In the genomic region with DNA sequence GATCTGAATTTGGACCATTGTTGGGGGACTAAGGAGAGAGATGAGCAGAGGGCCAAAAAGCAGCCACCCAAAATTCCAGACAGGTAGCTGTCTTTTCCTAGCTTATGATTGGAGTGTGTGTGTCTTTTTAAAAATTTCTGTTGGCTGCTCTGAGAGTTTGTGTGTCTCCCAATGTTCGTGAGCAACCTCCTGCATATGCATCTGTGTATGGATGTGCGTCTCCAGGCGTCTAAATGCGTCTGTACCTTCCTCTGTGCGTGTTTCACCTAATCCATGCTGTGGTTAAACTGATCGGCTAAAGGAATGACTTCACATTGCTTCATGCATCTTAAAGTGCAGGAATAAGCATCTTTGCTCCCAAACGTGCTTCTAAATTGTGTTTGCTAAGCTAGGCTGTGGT, we compare ENCODE assay signal across 21 cellular contexts.
DNase-seq lines count a peak whose midpoint lies in the region; ATAC-seq and TF ChIP-seq lines count a peak whose summit lies in the region.
"Had no signal": no experiment of that assay in that cellular context is flagged by ENCODE, and none has a peak within 500 bp of the region (broad histone marks: within the 10 kb centered on the region; RNA-seq: fewer than 3 reads in every experiment).

No MANE protein-coding gene starts in this region.

- TF ChIP-seq POLR2A in gastrocnemius medialis (IDR thresholded peaks at IDR 0.05) = no peak

- H3K4me2 ChIP-seq in osteoblast (ENCODE audit: insufficient read depth, low read length) = no peak overlapping the region
- H3K4me2 ChIP-seq: A549, smooth muscle cell had no signal

- H3K4me1 Mint-ChIP-seq in activated CD4-positive, alpha-beta T cell treated with anti-CD3 and anti-CD28 coated beads, Interleukin-2, amount 10 ng/mL, durations not matched to agents 24 days and 14 days = peaks cover 56% of the 10 kb centered on the region
- H3K4me1 Mint-ChIP-seq in CD8-positive, alpha-beta memory T cell = peaks cover 77 to 94% (median 93%) of the 10 kb centered on the region in 3 donors
- H3K4me1 Mint-ChIP-seq in activated naive CD8-positive, alpha-beta T cell treated with anti-CD3 and anti-CD28 coated beads, Interleukin-2, amount 50 U/mL, for 24 hours = peaks cover 81% of the 10 kb centered on the region

- no peak for ATAC-seq in activated naive CD8-positive, alpha-beta T cell treated with anti-CD3 and anti-CD28 coated beads, Interleukin-2, amount 50 U/mL, for 24 hours
- ATAC-seq in gastrocnemius medialis (no peak), GM18867 (IDR thresholded peaks at IDR 0.05; ENCODE audit: unreplicated experiment) (no peak)
- ATAC-seq: A549, foreskin keratinocyte had no signal

- H4K20me1 ChIP-seq in osteoblast (ENCODE audit: insufficient read depth, low read length) = no peaks in the 10 kb centered on the region

- peaks cover 4% of the 10 kb centered on the region for H3K36me3 Mint-ChIP-seq in activated CD4-positive, alpha-beta T cell treated with anti-CD3 and anti-CD28 coated beads, Interleukin-2, amount 10 ng/mL, durations not matched to agents 24 days and 14 days (ENCODE audit: low read depth)
- H3K36me3 Mint-ChIP-seq in CD8-positive, alpha-beta memory T cell = peaks cover 0 to 4% (median under 1%) of the 10 kb centered on the region in 3 donors
- H3K36me3 Mint-ChIP-seq in activated naive CD8-positive, alpha-beta T cell treated with anti-CD3 and anti-CD28 coated beads, Interleukin-2, amount 50 U/mL, for 24 hours (ENCODE audit: low read depth) = no peaks in the 10 kb centered on the region

- H3K36me3 ChIP-seq in CD8-positive, alpha-beta memory T cell (ENCODE audit: insufficient read depth, low read length) = no peaks in the 10 kb centered on the region
- H3K36me3 ChIP-seq in gastrocnemius medialis (no peaks in the 10 kb centered on the region), osteoblast (ENCODE audit: insufficient read depth, low read length) (no peaks in the 10 kb centered on the region)

- POLR2A ChIA-PET in CD8-positive, alpha-beta memory T cell (lab: Charles Lee) = interaction anchor here (1.0 to 2.0 kb wide), 2 partner anchors 67 to 69 kb away, joined by 3 to 7 read pairs; partner anchors contain the start of gene MSN

- CTCF ChIA-PET in CD8-positive, alpha-beta memory T cell (lab: Charles Lee) = no interaction called here

- no peak overlapping the region for H2AFZ ChIP-seq in osteoblast (ENCODE audit: low read length)

- no peaks in the 10 kb centered on the region for H3K79me2 ChIP-seq in osteoblast (ENCODE audit: insufficient read depth, low read length)

- H3K27me3 ChIP-seq in CD8-positive, alpha-beta memory T cell (ENCODE audit: insufficient read depth, low read length, poor library complexity, severe bottlenecking) = no peaks in the 10 kb centered on the region
- H3K27me3 ChIP-seq in gastrocnemius medialis (no peaks in the 10 kb centered on the region), osteoblast (ENCODE audit: insufficient read depth, low read length) (no peaks in the 10 kb centered on the region)
- H3K27me3 ChIP-seq: foreskin keratinocyte had no signal

- no peak for TF ChIP-seq CTCF in gastrocnemius medialis (IDR thresholded peaks at IDR 0.05 in 4 of 5, conservative IDR thresholded peaks at IDR 0.05 in 1 of 5)
- TF ChIP-seq CTCF in osteoblast (IDR thresholded peaks at IDR 0.05; ENCODE audit: extremely low read depth, low read depth, low read length) = no peak

- peaks cover 8% of the 10 kb centered on the region for H3K9me3 Mint-ChIP-seq in activated CD4-positive, alpha-beta T cell treated with anti-CD3 and anti-CD28 coated beads, Interleukin-2, amount 10 ng/mL, durations not matched to agents 24 days and 14 days
- H3K9me3 Mint-ChIP-seq in CD8-positive, alpha-beta memory T cell = no peaks in the 10 kb centered on the region
- H3K9me3 Mint-ChIP-seq in activated naive CD8-positive, alpha-beta T cell treated with anti-CD3 and anti-CD28 coated beads, Interleukin-2, amount 50 U/mL, for 24 hours = peaks cover 6% of the 10 kb centered on the region

- intact Hi-C loops in activated CD4-positive, alpha-beta T cell treated with anti-CD3 and anti-CD28 coated beads, Interleukin-2, amount 10 ng/mL, durations not matched to agents 24 days and 14 days (cut with micrococcal nuclease) = no loop called here
- intact Hi-C loops in gastrocnemius medialis (cut with DNase I; ENCODE audit: low total_unique reads) = no loop called here

- DNase-seq in activated CD4-positive, alpha-beta T cell treated with anti-CD3 and anti-CD28 coated beads, Interleukin-2, amount 10 ng/mL, durations not matched to agents 24 days and 14 days = peak; percentile 45
- DNase-seq in activated CD4-positive, alpha-beta T cell treated with anti-CD3 and anti-CD28 coated beads for 48 hours = no peak
- no peak for DNase-seq in CD8-positive, alpha-beta memory T cell
- no peak for DNase-seq in activated naive CD8-positive, alpha-beta T cell treated with anti-CD3 and anti-CD28 coated beads, Interleukin-2, amount 50 U/mL, for 24 hours
- DNase-seq in gastrocnemius medialis (no peak), osteoblast (ENCODE audit: insufficient read length, low spot score, missing footprints) (no peak), HUDEP-2 (lab: John Stamatoyannopoulos, UW; ENCODE audit: unreplicated experiment in 76 of 76) (no peak)
- DNase-seq: activated CD4-positive, CD25-positive, alpha-beta regulatory T cell treated with anti-CD3 and anti-CD28 coated beads, Interleukin-2, amount 50 U/mL, for 72 hours; C1 segment of cervical spinal cord; DMS79; foreskin keratinocyte; GOT3; KBM-7; NCI-H1092; NCI-H524 treated with DMSO at 0.1 percent for 48 hours; posterior cingulate gyrus; SHP77 treated with DMSO at 0.1 percent for 48 hours had no signal

- H3K27ac Mint-ChIP-seq in activated CD4-positive, alpha-beta T cell treated with anti-CD3 and anti-CD28 coated beads, Interleukin-2, amount 10 ng/mL, durations not matched to agents 24 days and 14 days = peak overlapping the region; percentile 81
- peak overlapping the region; percentile 81 to 97 (median 93) for H3K27ac Mint-ChIP-seq in CD8-positive, alpha-beta memory T cell
- H3K27ac Mint-ChIP-seq in activated naive CD8-positive, alpha-beta T cell treated with anti-CD3 and anti-CD28 coated beads, Interleukin-2, amount 50 U/mL, for 24 hours = peak overlapping the region; percentile 95

- H3K27ac ChIP-seq in CD8-positive, alpha-beta memory T cell (ENCODE audit: low read depth, low read length) = no peak overlapping the region
- H3K27ac ChIP-seq in gastrocnemius medialis (peak overlapping the region in 3 of 4 donors; percentile 78 to 84 (median 80)), osteoblast (ENCODE audit: low read depth, low read length) (no peak overlapping the region)
- H3K27ac ChIP-seq: foreskin keratinocyte had no signal

- no peak overlapping the region for H3K4me3 ChIP-seq in CD8-positive, alpha-beta memory T cell (ENCODE audit: low read length)
- H3K4me3 ChIP-seq in gastrocnemius medialis (no peak overlapping the region), osteoblast (ENCODE audit: insufficient read depth, low read length) (no peak overlapping the region)
- H3K4me3 ChIP-seq: A549, coronary artery, smooth muscle cell had no signal

- peak overlapping the region; percentile 56 for H3K4me3 Mint-ChIP-seq in activated CD4-positive, alpha-beta T cell treated with anti-CD3 and anti-CD28 coated beads, Interleukin-2, amount 10 ng/mL, durations not matched to agents 24 days and 14 days
- H3K4me3 Mint-ChIP-seq in CD8-positive, alpha-beta memory T cell = peak overlapping the region; percentile 46 to 88 (median 79)
- peak overlapping the region; percentile 48 for H3K4me3 Mint-ChIP-seq in activated naive CD8-positive, alpha-beta T cell treated with anti-CD3 and anti-CD28 coated beads, Interleukin-2, amount 50 U/mL, for 24 hours

- H3K27me3 Mint-ChIP-seq in activated CD4-positive, alpha-beta T cell treated with anti-CD3 and anti-CD28 coated beads, Interleukin-2, amount 10 ng/mL, durations not matched to agents 24 days and 14 days = no peaks in the 10 kb centered on the region
- H3K27me3 Mint-ChIP-seq in CD8-positive, alpha-beta memory T cell = peaks cover 0 to 5% of the 10 kb centered on the region in 2 donors
- H3K27me3 Mint-ChIP-seq in activated naive CD8-positive, alpha-beta T cell treated with anti-CD3 and anti-CD28 coated beads, Interleukin-2, amount 50 U/mL, for 24 hours = no peaks in the 10 kb centered on the region

- in situ Hi-C loops in gastrocnemius medialis (cut with MboI; ENCODE audit: low sequenced_read_pairs in 4 of 4) = loop anchor here in 1 of 4 donors (10.0 kb wide), 1 partner anchor 105 kb away; no protein-coding TSS in a partner anchor

- H3K4me1 ChIP-seq in CD8-positive, alpha-beta memory T cell (ENCODE audit: insufficient read depth, low read length) = peaks cover 73% of the 10 kb centered on the region
- H3K4me1 ChIP-seq in gastrocnemius medialis (peaks cover 13 to 20% of the 10 kb centered on the region in 2 donors), osteoblast (ENCODE audit: insufficient read depth, low read length) (peaks cover 28% of the 10 kb centered on the region)

- H3K9me3 ChIP-seq in CD8-positive, alpha-beta memory T cell (ENCODE audit: low read length) = no peaks in the 10 kb centered on the region
- no peaks in the 10 kb centered on the region for H3K9me3 ChIP-seq in gastrocnemius medialis
- no peaks in the 10 kb centered on the region for H3K9me3 ChIP-seq in osteoblast (ENCODE audit: low read depth, low read length)
- H3K9me3 ChIP-seq: A549 had no signal

Comparison
In these comparisons a context has a peak if more than half of its experiments do, and no peak if none do; other contexts are left out.
1. H3K27ac ChIP-seq: peak in gastrocnemius medialis (3 of 4); none in CD8-positive, alpha-beta memory T cell (single experiment) and osteoblast (single experiment).
2. Peak in every context shown above with its lines, with median percentiles within 50 percentile points of each other: H3K27ac Mint-ChIP-seq and H3K4me3 Mint-ChIP-seq.